3 cellular contexts compared by ENCODE assay signal in genomic region chr3:26029323-26029722, GRCh38.
"Had no signal": no experiment of that assay in that cellular context is flagged by ENCODE, and none has a peak within 500 bp of the region (broad histone marks: within the 10 kb centered on the region; RNA-seq: fewer than 3 reads in every experiment).

No MANE protein-coding gene starts in this region.

- H3K4me3 ChIP-seq: GM12878 had no signal

- DNase-seq: GDM1, GF-D8 had no signal

- ATAC-seq: GM12878 had no signal
